ENCODE assay signal across 8 cellular contexts in genomic region chr13:24148414-24149305, GRCh38. TPM values are rescaled to one million over a fixed set of nuclear protein-coding genes. Genes with fewer than 3 reads are reported as not detected.
A peak's percentile ranks its signal among the peaks of the same experiment; 100 is the strongest.
DNase-seq lines count a peak whose midpoint lies in the region; ATAC-seq and TF ChIP-seq lines count a peak whose summit lies in the region.

No MANE protein-coding gene starts in this region.

- no peaks in the 10 kb centered on the region for H3K9me3 ChIP-seq in esophagus (ENCODE audit: control insufficient read depth in 2 of 2, insufficient read depth in 1 of 2, low read depth in 1 of 2, low read length in 1 of 2)

- WGBS in esophagus, 2 donors = 44 to 57% methylated on average over 7 of the region's 7 CpGs

- ATAC-seq in omental fat pad (ENCODE audit: low FRiP score) (peak; percentile 30), sciatic nerve (no peak), GM21786 (IDR thresholded peaks at IDR 0.05; ENCODE audit: unreplicated experiment) (no peak)

- H3K4me1 ChIP-seq in esophagus (ENCODE audit: control insufficient read depth in 2 of 2, insufficient read depth in 2 of 2, low read length in 1 of 2) = peaks cover 0 to 4% of the 10 kb centered on the region in 2 donors

- H3K27ac ChIP-seq in esophagus (ENCODE audit: low read depth in 2 of 2, low read length in 1 of 2) = peak overlapping the region; percentile 38 to 63

- TF ChIP-seq CTCF in omental fat pad (IDR thresholded peaks at IDR 0.05) = no peak

- no peaks in the 10 kb centered on the region for H3K27me3 ChIP-seq in esophagus (ENCODE audit: control insufficient read depth in 1 of 2, insufficient read depth in 2 of 2, low read length in 2 of 2)

- H3K36me3 ChIP-seq in esophagus (ENCODE audit: control insufficient read depth in 2 of 2, insufficient read depth in 2 of 2, low read length in 1 of 2) = no peaks in the 10 kb centered on the region

- intact Hi-C loops in sciatic nerve (cut with DNase I) = no loop called here

- DNase-seq in DMS53 treated with DMSO at 0.1 percent for 48 hours (lab: John Stamatoyannopoulos, UW; ENCODE audit: unreplicated experiment) (peak; percentile 96), NCI-H774 (lab: John Stamatoyannopoulos, UW) (peak; percentile 23), omental fat pad (ENCODE audit: low spot score) (no peak), sciatic nerve (ENCODE audit: low spot score) (no peak), SHP77 (lab: John Stamatoyannopoulos, UW) (no peak)
- no peak for DNase-seq in stimulated activated CD4-positive, alpha-beta T cell treated with anti-CD3 and anti-CD28 coated beads, Interleukin-4, amount 100 ng/mL, for 4 hours

- no peak overlapping the region for H3K4me3 ChIP-seq in esophagus (ENCODE audit: low read depth in 1 of 2, low read length in 2 of 2)

RNA-seq across cellular contexts. Expression of gene SPATA13, which starts 11.9 kb away (rescaled TPM):
- 1 to 10 TPM; 1.8 to 3.8 TPM for polyA plus RNA-seq in esophagus
- 10 to 100 TPM in 3 of 4 donors, 1 to 10 TPM in 1; 9.0 to 46.0 (median 18.7) TPM for total RNA-seq in omental fat pad
- 49.8 TPM for total RNA-seq in sciatic nerve

Comparison
In these comparisons a context has a peak if more than half of its experiments do, and no peak if none do; other contexts are left out.
1. DNase-seq: peak in DMS53 treated with DMSO at 0.1 percent for 48 hours (single experiment) and NCI-H774 (single experiment); none in omental fat pad (single experiment), stimulated activated CD4-positive, alpha-beta T cell treated with anti-CD3 and anti-CD28 coated beads, Interleukin-4, amount 100 ng/mL, for 4 hours (0 of 2), sciatic nerve (single experiment) and SHP77 (0 of 2).